Comparison of ENCODE assay signal across 16 cellular contexts in the genomic region with DNA sequence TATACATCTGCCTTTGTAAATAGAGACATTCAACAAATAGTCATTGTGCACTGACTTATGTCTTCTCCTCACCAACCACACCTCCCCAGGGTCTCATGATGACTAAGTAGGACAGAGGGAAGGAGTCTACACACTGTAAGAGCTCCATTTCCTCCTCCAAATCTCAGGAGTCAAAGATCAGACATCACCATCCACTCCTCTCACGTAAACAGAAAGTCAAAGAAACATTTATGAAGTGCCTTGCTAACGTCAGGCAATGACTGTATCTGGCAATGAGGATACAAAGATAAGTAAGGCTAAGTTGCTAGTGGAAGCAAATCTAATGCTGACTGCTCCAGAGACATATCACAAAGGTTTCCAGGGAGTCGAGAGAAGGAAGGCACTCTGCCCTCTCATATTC.
DNase-seq lines count a peak whose midpoint lies in the region; ATAC-seq and TF ChIP-seq lines count a peak whose summit lies in the region.
"Had no signal": no experiment of that assay in that cellular context is flagged by ENCODE, and none has a peak within 500 bp of the region (broad histone marks: within the 10 kb centered on the region; RNA-seq: fewer than 3 reads in every experiment).

No MANE protein-coding gene starts in this region.

- H3K27ac Mint-ChIP-seq in activated CD8-positive, alpha-beta memory T cell treated with anti-CD3 and anti-CD28 coated beads, Interleukin-2, amount 10 ng/mL, durations not matched to agents 7 days and 5 days: no peak overlapping the region
- H3K27ac Mint-ChIP-seq: activated T-helper 2 cell treated with anti-CD3 and anti-CD28 coated beads, Interferon-gamma antibody, Interleukin-2, Interleukin-4, amounts not matched to agents 10 μg/mL and 5 μg/mL and 100 μg/mL, durations not matched to agents 14 hours and 24 hours and 36 hours; T-helper 1 cell treated with Interleukin-12 subunit alpha and Interleukin-12 subunit beta and Interleukin-4 antibody, amounts not matched to agents 30 μg/mL and 1 μg/mL, for 36 hours had no signal

- peaks cover 2% of the 10 kb centered on the region for H3K36me3 Mint-ChIP-seq in activated CD8-positive, alpha-beta memory T cell treated with anti-CD3 and anti-CD28 coated beads, Interleukin-2, amount 10 ng/mL, durations not matched to agents 7 days and 5 days

- H3K27me3 ChIP-seq in AG04450 (ENCODE audit: control insufficient read depth, insufficient read depth, low read length): no peaks in the 10 kb centered on the region
- H3K27me3 ChIP-seq: ascending aorta, upper lobe of left lung had no signal

- ATAC-seq in HG02885 (IDR thresholded peaks at IDR 0.05; ENCODE audit: poor library complexity, unreplicated experiment) (peak; percentile 38), HG03095 (IDR thresholded peaks at IDR 0.05; ENCODE audit: unreplicated experiment) (no peak)
- no peak for ATAC-seq in activated CD8-positive, alpha-beta memory T cell treated with anti-CD3 and anti-CD28 coated beads, Interleukin-2, amount 10 ng/mL, durations not matched to agents 7 days and 5 days
- no peak for ATAC-seq in activated CD4-positive, CD25-positive, alpha-beta regulatory T cell treated with anti-CD3 and anti-CD28 coated beads, Interleukin-2, amount 50 U/mL, for 24 hours

- no peak overlapping the region for H3K27ac ChIP-seq in AG04450 (ENCODE audit: low read depth, low read length)
- H3K27ac ChIP-seq: ascending aorta, upper lobe of left lung had no signal

- no peak overlapping the region for H3K4me3 ChIP-seq in AG04450 (ENCODE audit: low read depth, low read length)
- H3K4me3 ChIP-seq: ascending aorta, lung, upper lobe of left lung had no signal

- TF ChIP-seq CTCF in AG04450 (IDR thresholded peaks at IDR 0.05; ENCODE audit: low read depth, low read length): no peak

- H3K27me3 Mint-ChIP-seq in activated CD8-positive, alpha-beta memory T cell treated with anti-CD3 and anti-CD28 coated beads, Interleukin-2, amount 10 ng/mL, durations not matched to agents 7 days and 5 days: no peaks in the 10 kb centered on the region

- H3K4me1 Mint-ChIP-seq in activated CD8-positive, alpha-beta memory T cell treated with anti-CD3 and anti-CD28 coated beads, Interleukin-2, amount 10 ng/mL, durations not matched to agents 7 days and 5 days: peaks cover 17% of the 10 kb centered on the region

- H3K9me3 Mint-ChIP-seq in activated CD8-positive, alpha-beta memory T cell treated with anti-CD3 and anti-CD28 coated beads, Interleukin-2, amount 10 ng/mL, durations not matched to agents 7 days and 5 days (ENCODE audit: low read depth): no peaks in the 10 kb centered on the region
- H3K9me3 Mint-ChIP-seq: activated T-helper 2 cell treated with anti-CD3 and anti-CD28 coated beads, Interferon-gamma antibody, Interleukin-2, Interleukin-4, amounts not matched to agents 10 μg/mL and 5 μg/mL and 100 μg/mL, durations not matched to agents 14 hours and 24 hours and 36 hours; T-helper 1 cell treated with Interleukin-12 subunit alpha and Interleukin-12 subunit beta and Interleukin-4 antibody, amounts not matched to agents 30 μg/mL and 1 μg/mL, for 36 hours had no signal

- peak; percentile 4 for DNase-seq in AG04450 (ENCODE audit: low read depth, low spot score)
- DNase-seq in brain pericyte (ENCODE audit: low read depth, low spot score): peak; percentile 17
- DNase-seq in kidney tubule cell (ENCODE audit: low spot score): peak; percentile 51
- no peak for DNase-seq in activated CD8-positive, alpha-beta memory T cell treated with anti-CD3 and anti-CD28 coated beads, Interleukin-2, amount 10 ng/mL, durations not matched to agents 7 days and 5 days
- DNase-seq in NCI-H2081 (lab: John Stamatoyannopoulos, UW): no peak
- DNase-seq: activated CD4-positive, alpha-beta T cell treated with anti-CD3 and anti-CD28 coated beads, Interleukin-2, amount 50 U/mL, for 1 hour; DMS79; hippocampal formation; upper lobe of left lung had no signal

- CTCF ChIA-PET in AG04450 (lab: Charles Lee): interaction anchor here (0.9 to 1.3 kb wide), 2 partner anchors 90 to 91 kb away, joined by 6 read pairs; no protein-coding TSS in a partner anchor
- CTCF ChIA-PET in activated CD8-positive, alpha-beta memory T cell treated with anti-CD3 and anti-CD28 coated beads, Interleukin-2, amount 10 ng/mL, durations not matched to agents 7 days and 5 days (lab: Charles Lee): interaction anchor here (1.5 kb wide), 1 partner anchor 90 kb away, joined by 5 read pairs; no protein-coding TSS in a partner anchor

- POLR2A ChIA-PET in AG04450 (lab: Yijun Ruan, JAX): interaction anchor here (0.6 to 1.0 kb wide), 2 partner anchors 88 to 89 kb away, joined by 3 read pairs; partner anchors contain the start of gene SLC2A13

- no peaks in the 10 kb centered on the region for H3K9me3 ChIP-seq in AG04450 (ENCODE audit: control insufficient read depth, insufficient read depth, low read length)
- H3K9me3 ChIP-seq: ascending aorta, upper lobe of left lung had no signal

- H3K4me3 Mint-ChIP-seq in activated CD8-positive, alpha-beta memory T cell treated with anti-CD3 and anti-CD28 coated beads, Interleukin-2, amount 10 ng/mL, durations not matched to agents 7 days and 5 days: no peak overlapping the region
- H3K4me3 Mint-ChIP-seq: T-helper 1 cell treated with Interleukin-12 subunit alpha and Interleukin-12 subunit beta and Interleukin-4 antibody, amounts not matched to agents 30 μg/mL and 1 μg/mL, for 36 hours had no signal

Comparison
In these comparisons a context has a peak if more than half of its experiments do, and no peak if none do; other contexts are left out.
1. DNase-seq: peak in AG04450 (single experiment), brain pericyte (single experiment) and kidney tubule cell (single experiment); none in activated CD8-positive, alpha-beta memory T cell treated with anti-CD3 and anti-CD28 coated beads, Interleukin-2, amount 10 ng/mL, durations not matched to agents 7 days and 5 days (single experiment) and NCI-H2081 (0 of 2).